ENCODE assay signal across 9 cellular contexts in genomic region chr15:77617507-77618285, GRCh38. TPM values are rescaled to one million over a fixed set of nuclear protein-coding genes. Genes with fewer than 3 reads are reported as not detected.
DNase-seq lines count a peak whose midpoint lies in the region; FAIRE-seq and TF ChIP-seq lines count a peak whose summit lies in the region.
"Had no signal": no experiment of that assay in that cellular context is flagged by ENCODE, and none has a peak within 500 bp of the region (broad histone marks: within the 10 kb centered on the region; RNA-seq: fewer than 3 reads in every experiment).

No MANE protein-coding gene starts in this region.

- DNase-seq in ELF-1 (ENCODE audit: low read depth, low spot score) = peak; percentile 73
- peak; percentile 98 for DNase-seq in HuH-7.5 (ENCODE audit: low spot score)
- peak; percentile 24 to 45 for DNase-seq in lung microvascular endothelial cell (ENCODE audit: low read depth in 2 of 2)
- no peak for DNase-seq in NCI-H1048 (lab: John Stamatoyannopoulos, UW)
- no peak for DNase-seq in H54 (ENCODE audit: insufficient read length, low spot score)
- no peak for DNase-seq in effector CD4-positive, alpha-beta T cell
- no peak for DNase-seq in dedifferentiated amniotic fluid mesenchymal stem cell (ENCODE audit: extremely low spot score)
- DNase-seq: NCI-H1105 treated with DMSO at 0.1 percent for 48 hours had no signal

- no peak for TF ChIP-seq POLR2A in H54 (IDR thresholded peaks at IDR 0.05; ENCODE audit: low read depth, low read length)

- TF ChIP-seq CTCF in WI38 (IDR thresholded peaks at IDR 0.05; ENCODE audit: low read depth, low read length) = peak; percentile 39

- FAIRE-seq in H54 (lab: Jason Lieb, UNC) = no peak

- no peak overlapping the region for H3K4me3 ChIP-seq in WI38 (ENCODE audit: low read depth, low read length)

RNA-seq across cellular contexts. Expression of gene LINGO1, which starts 15.0 kb away (rescaled TPM):
- total RNA-seq in lung microvascular endothelial cell = under 0.01 and 0.22 TPM in 2 replicates

Comparison
In these comparisons a context has a peak if more than half of its experiments do, and no peak if none do; other contexts are left out.
1. DNase-seq: peak in ELF-1 (single experiment), HuH-7.5 (single experiment) and lung microvascular endothelial cell (2 of 2); none in NCI-H1048 (single experiment), H54 (single experiment), effector CD4-positive, alpha-beta T cell (single experiment) and dedifferentiated amniotic fluid mesenchymal stem cell (single experiment).